In the genomic region with DNA sequence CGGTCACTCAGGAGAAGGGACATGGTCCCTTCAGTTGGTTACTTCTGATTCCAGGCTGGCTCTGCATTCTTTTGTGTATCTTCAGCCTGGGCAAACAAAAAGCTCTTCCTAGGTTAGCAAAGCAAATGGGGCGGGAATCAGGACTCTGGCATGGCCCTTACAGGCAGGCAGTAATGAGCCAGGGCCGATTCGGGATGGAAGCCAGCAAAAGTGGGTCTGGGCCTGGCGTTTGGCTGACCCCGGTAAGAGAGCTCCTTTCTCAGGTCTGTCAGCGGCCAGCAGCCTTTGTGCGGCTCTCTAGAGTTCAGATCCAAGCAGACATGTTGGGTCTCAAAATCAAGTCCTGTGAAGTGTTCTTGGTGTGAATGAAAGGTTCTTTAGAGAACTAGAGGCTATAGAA, we compare ENCODE assay signal across 15 cellular contexts.
DNase-seq lines count a peak whose midpoint lies in the region; ATAC-seq and TF ChIP-seq lines count a peak whose summit lies in the region.
"Had no signal": no experiment of that assay in that cellular context is flagged by ENCODE, and none has a peak within 500 bp of the region (broad histone marks: within the 10 kb centered on the region; RNA-seq: fewer than 3 reads in every experiment).

No MANE protein-coding gene starts in this region.

- peaks cover 98% of the 10 kb centered on the region for H4K20me1 ChIP-seq in BLaER1

- H3K4me1 Mint-ChIP-seq in activated T-helper 1 cell treated with anti-CD3 and anti-CD28 coated beads, Interleukin-12 subunit alpha, Interleukin-12 subunit beta, Interleukin-2, Interleukin-4 antibody, amounts not matched to agents 30 ng/mL and 10 ng/mL and 1 ng/mL, durations not matched to agents 14 hours and 24 hours and 36 hours (ENCODE audit: low read depth), result peaks cover 25% of the 10 kb centered on the region
- peaks cover 16% of the 10 kb centered on the region for H3K4me1 Mint-ChIP-seq in osteocyte (ENCODE audit: unreplicated experiment)

- H3K27me3 ChIP-seq in BLaER1, result no peaks in the 10 kb centered on the region
- H3K27me3 ChIP-seq: vagina had no signal

- ATAC-seq in left cardiac atrium (peak; percentile 35 to 77), HG03439 (IDR thresholded peaks at IDR 0.05; ENCODE audit: unreplicated experiment) (no peak)

- no peak overlapping the region for H3K9ac ChIP-seq in BLaER1

- no peak overlapping the region for H3K4me3 ChIP-seq in BLaER1
- H3K4me3 ChIP-seq: lower lobe of right lung, vagina had no signal

- H3K4me3 Mint-ChIP-seq in activated T-helper 1 cell treated with anti-CD3 and anti-CD28 coated beads, Interleukin-12 subunit alpha, Interleukin-12 subunit beta, Interleukin-2, Interleukin-4 antibody, amounts not matched to agents 30 ng/mL and 10 ng/mL and 1 ng/mL, durations not matched to agents 14 hours and 24 hours and 36 hours, result no peak overlapping the region
- H3K4me3 Mint-ChIP-seq in osteocyte (ENCODE audit: unreplicated experiment), result no peak overlapping the region

- no peaks in the 10 kb centered on the region for H3K9me3 ChIP-seq in BLaER1
- H3K9me3 ChIP-seq: lower lobe of right lung, vagina had no signal

- H3K4me1 ChIP-seq in BLaER1, result peaks cover 22% of the 10 kb centered on the region

- no peak for TF ChIP-seq CTCF in osteocyte (IDR thresholded peaks at IDR 0.05)

- H3K36me3 ChIP-seq in BLaER1, result peaks cover 100% of the 10 kb centered on the region

- H3K36me3 Mint-ChIP-seq in activated T-helper 1 cell treated with anti-CD3 and anti-CD28 coated beads, Interleukin-12 subunit alpha, Interleukin-12 subunit beta, Interleukin-2, Interleukin-4 antibody, amounts not matched to agents 30 ng/mL and 10 ng/mL and 1 ng/mL, durations not matched to agents 14 hours and 24 hours and 36 hours (ENCODE audit: low read depth), result peaks cover 58% of the 10 kb centered on the region
- peaks cover 69% of the 10 kb centered on the region for H3K36me3 Mint-ChIP-seq in osteocyte (ENCODE audit: unreplicated experiment)

- no peak overlapping the region for H3K4me2 ChIP-seq in BLaER1

- DNase-seq in activated T-helper 1 cell treated with anti-CD3 and anti-CD28 coated beads, Interleukin-12 subunit alpha, Interleukin-12 subunit beta, Interleukin-2, Interleukin-4 antibody, amounts not matched to agents 30 ng/mL and 10 ng/mL and 1 ng/mL, durations not matched to agents 14 hours and 24 hours and 36 hours (ENCODE audit: low spot score), result no peak
- DNase-seq in left cardiac atrium (no peak), osteocyte (ENCODE audit: extremely low spot score, unreplicated experiment) (no peak), glomerular visceral epithelial cell (ENCODE audit: extremely low spot score) (no peak), NCI-H1930 (lab: John Stamatoyannopoulos, UW) (no peak), kidney tubule cell (ENCODE audit: low spot score) (no peak)
- DNase-seq: foreskin melanocyte, GDM1, lower lobe of right lung, NCI-H1092, NCI-H524 treated with DMSO at 0.1 percent for 48 hours, SHP77 had no signal

- H3K27ac ChIP-seq in BLaER1, result peak overlapping the region; percentile 16
- H3K27ac ChIP-seq: vagina had no signal

- H3K27me3 Mint-ChIP-seq in activated T-helper 1 cell treated with anti-CD3 and anti-CD28 coated beads, Interleukin-12 subunit alpha, Interleukin-12 subunit beta, Interleukin-2, Interleukin-4 antibody, amounts not matched to agents 30 ng/mL and 10 ng/mL and 1 ng/mL, durations not matched to agents 14 hours and 24 hours and 36 hours (ENCODE audit: insufficient read depth), result no peaks in the 10 kb centered on the region
- no peaks in the 10 kb centered on the region for H3K27me3 Mint-ChIP-seq in osteocyte (ENCODE audit: unreplicated experiment)

- intact Hi-C loops in activated T-helper 1 cell treated with anti-CD3 and anti-CD28 coated beads, Interleukin-12 subunit alpha, Interleukin-12 subunit beta, Interleukin-2, Interleukin-4 antibody, amounts not matched to agents 30 ng/mL and 10 ng/mL and 1 ng/mL, durations not matched to agents 14 hours and 24 hours and 36 hours (cut with micrococcal nuclease), result no loop called here
- intact Hi-C loops in left cardiac atrium (cut with DNase I), result no loop called here

- H3K27ac Mint-ChIP-seq in activated T-helper 1 cell treated with anti-CD3 and anti-CD28 coated beads, Interleukin-12 subunit alpha, Interleukin-12 subunit beta, Interleukin-2, Interleukin-4 antibody, amounts not matched to agents 30 ng/mL and 10 ng/mL and 1 ng/mL, durations not matched to agents 14 hours and 24 hours and 36 hours, result peak overlapping the region; percentile 56
- H3K27ac Mint-ChIP-seq in osteocyte (ENCODE audit: unreplicated experiment), result peak overlapping the region; percentile 8

- H3K9me3 Mint-ChIP-seq in activated T-helper 1 cell treated with anti-CD3 and anti-CD28 coated beads, Interleukin-12 subunit alpha, Interleukin-12 subunit beta, Interleukin-2, Interleukin-4 antibody, amounts not matched to agents 30 ng/mL and 10 ng/mL and 1 ng/mL, durations not matched to agents 14 hours and 24 hours and 36 hours, result no peaks in the 10 kb centered on the region
- no peaks in the 10 kb centered on the region for H3K9me3 Mint-ChIP-seq in osteocyte (ENCODE audit: unreplicated experiment)
